Comparison of ENCODE assay signal across 19 cellular contexts in genomic region chr5:55624841-55625602, GRCh38.
DNase-seq lines count a peak whose midpoint lies in the region; ATAC-seq, FAIRE-seq and TF ChIP-seq lines count a peak whose summit lies in the region.
"Had no signal": no experiment of that assay in that cellular context is flagged by ENCODE, and none has a peak within 500 bp of the region (broad histone marks: within the 10 kb centered on the region; RNA-seq: fewer than 3 reads in every experiment).

No MANE protein-coding gene starts in this region.

- FAIRE-seq in A549 (lab: Jason Lieb, UNC) (no peak), frontal cortex (lab: Jason Lieb, UNC) (no peak)
- FAIRE-seq: GM18507 had no signal

- H3K9ac ChIP-seq in iPS-20b (ENCODE audit: low read depth, low read length) = peak overlapping the region; percentile 57; the same call in 1 of the 2 replicates

- no peak for TF ChIP-seq EP300 in A549 (IDR thresholded peaks at IDR 0.05)
- TF ChIP-seq EP300 in Ishikawa (IDR thresholded peaks at IDR 0.05; ENCODE audit: borderline replicate concordance) = no peak

- TF ChIP-seq CTCF in A549 (IDR thresholded peaks at IDR 0.05) (no peak), prostate gland (IDR thresholded peaks at IDR 0.05) (no peak)

- DNase-seq in A549 (ENCODE audit: low read depth in 1 of 2, low spot score in 1 of 2) (no peak), prostate gland (ENCODE audit: low spot score) (no peak), DMS153 (lab: John Stamatoyannopoulos, UW) (no peak), amniotic stem cell (lab: John Stamatoyannopoulos, UW) (no peak), frontal cortex (ENCODE audit: low spot score in 2 of 2) (no peak), GOT3 (lab: John Stamatoyannopoulos, UW) (no peak)
- DNase-seq: ACHN; adrenal gland; DMS53; effector memory CD4-positive, alpha-beta T cell; left colon; NCI-H2029; NCI-H524; ovary; upper lobe of left lung had no signal

- no peaks in the 10 kb centered on the region for H3K27me3 ChIP-seq in iPS-20b (ENCODE audit: insufficient read depth, low read length)
- no peaks in the 10 kb centered on the region for H3K27me3 ChIP-seq in prostate gland (replicated peaks; ENCODE audit: insufficient read depth)
- H3K27me3 ChIP-seq: adrenal gland, ovary, upper lobe of left lung had no signal

- intact Hi-C loops in prostate gland (cut with DNase I) = no loop called here

- H3K27ac ChIP-seq in A549 (no peak overlapping the region), iPS-20b (ENCODE audit: low read length) (peak overlapping the region; percentile 75), prostate gland (peak overlapping the region; percentile 39 to 44)
- H3K27ac ChIP-seq: ovary had no signal

- POLR2A ChIA-PET in A549 (lab: Yijun Ruan, JAX) = no interaction called here

- H3K4me3 ChIP-seq in A549 (no peak overlapping the region), iPS-20b (ENCODE audit: low read length) (peak overlapping the region; percentile 38; the same call in 1 of the 2 replicates), prostate gland (no peak overlapping the region)
- H3K4me3 ChIP-seq: adrenal gland, ovary, upper lobe of left lung had no signal

- 0 out of 3 replicates have a peak, but pooled peaks cover 6% of the 10 kb centered on the region for H3K4me1 ChIP-seq in A549
- H3K4me1 ChIP-seq in iPS-20b (ENCODE audit: insufficient read depth, low read length) = peaks cover 45% of the 10 kb centered on the region
- H3K4me1 ChIP-seq in prostate gland (replicated peaks) = peaks cover 12% of the 10 kb centered on the region

- no peak for ATAC-seq in A549
- ATAC-seq: activated T-helper 17 cell treated with anti-CD3 and anti-CD28 coated beads, Interleukin-2, amount 50 U/mL, for 72 hours; left colon had no signal

- no peak overlapping the region for H3K4me2 ChIP-seq in A549

- TF ChIP-seq POLR2A in A549 (IDR thresholded peaks at IDR 0.05; ENCODE audit: low read length) = no peak
- no peak for TF ChIP-seq POLR2A in prostate gland (IDR thresholded peaks at IDR 0.05)

- no peak for TF ChIP-seq RAD21 in A549 (conservative IDR thresholded peaks at IDR 0.05 in 1 of 2, IDR thresholded peaks at IDR 0.05 in 1 of 2)
- TF ChIP-seq RAD21 in Ishikawa (IDR thresholded peaks at IDR 0.05; ENCODE audit: low read depth) = no peak

- 81% methylated on average over 8 of the region's 8 CpGs for WGBS in A549 (ENCODE audit: missing lambda C conversion rate)
- WGBS in prostate gland = 47% methylated on average over 8 of the region's 8 CpGs

- CTCF ChIA-PET in A549 (lab: Yijun Ruan, JAX) = interaction anchor here (0.9 to 1.0 kb wide), 2 partner anchors 11 to 13 kb away, joined by 3 to 4 read pairs; no protein-coding TSS in a partner anchor

- H3K36me3 ChIP-seq in iPS-20b (ENCODE audit: insufficient read depth, low read depth, low read length) (no peaks in the 10 kb centered on the region), prostate gland (no peaks in the 10 kb centered on the region)
- H3K36me3 ChIP-seq: adrenal gland, ovary, upper lobe of left lung had no signal

- H3K9me3 ChIP-seq in A549 (no peaks in the 10 kb centered on the region), iPS-20b (ENCODE audit: insufficient read depth, low read depth, low read length) (no peaks in the 10 kb centered on the region), prostate gland (no peaks in the 10 kb centered on the region)
- H3K9me3 ChIP-seq: adrenal gland, ovary, upper lobe of left lung had no signal

TF ChIP-seq in A549, 52 proteins besides CTCF, POLR2A, EP300 and RAD21:
- TF ChIP-seq FOSB (CRISPR knock-in tag; IDR thresholded peaks at IDR 0.05) (no peak), ELK1 (IDR thresholded peaks at IDR 0.05; ENCODE audit: low read depth, low read length) (no peak), CEBPB (IDR thresholded peaks at IDR 0.05) (peak; percentile 28 to 35; a peak in 2 of 4 replicates)

TF ChIP-seq in Ishikawa, 13 proteins besides CTCF, POLR2A, EP300 and RAD21:
- TF ChIP-seq TCF12 (IDR thresholded peaks at IDR 0.05; ENCODE audit: low read depth) (no peak), CEBPB (IDR thresholded peaks at IDR 0.05) (0 out of 2 replicates have a peak, but pooled peaks have one; percentile 32)

Comparison
In these comparisons a context has a peak if more than half of its experiments do, and no peak if none do; other contexts are left out.
1. H3K27ac ChIP-seq: peak in iPS-20b (single experiment) and prostate gland (2 of 2); none in A549 (0 of 2).